In genomic region chr2:133192028-133192427, GRCh38 we compare ENCODE assay signal across 22 cellular contexts.
"Had no signal": no experiment of that assay in that cellular context is flagged by ENCODE, and none has a peak within 500 bp of the region (broad histone marks: within the 10 kb centered on the region; RNA-seq: fewer than 3 reads in every experiment).

No MANE protein-coding gene starts in this region.

- DNase-seq: activated CD4-positive, alpha-beta T cell treated with anti-CD3 and anti-CD28 coated beads, Interleukin-2, amount 10 ng/mL, durations not matched to agents 24 days and 14 days; activated CD8-positive, alpha-beta T cell treated with anti-CD3 and anti-CD28 coated beads for 36 hours; activated naive CD4-positive, alpha-beta T cell treated with Interleukin-2 at 50 U/mL for 16 hours; activated naive CD8-positive, alpha-beta T cell treated with anti-CD3 and anti-CD28 coated beads, Interleukin-2, amount 10 ng/mL, durations not matched to agents 7 days and 5 days; activated T-cell treated with anti-CD3 and anti-CD28 coated beads, Interleukin-2, amount 50 U/mL, for 1 hour; amygdala; body of pancreas; caudate nucleus; colonic mucosa; foreskin melanocyte; lower lobe of right lung; nucleus accumbens; right cardiac atrium; stimulated activated CD4-positive, alpha-beta T cell treated with anti-CD3 and anti-CD28 coated beads, Interleukin-2, amount 100 ng/mL, for 48 hours; T1000; uterus had no signal

- H3K27me3 Mint-ChIP-seq: activated CD4-positive, alpha-beta T cell treated with anti-CD3 and anti-CD28 coated beads, Interleukin-2, amount 10 ng/mL, durations not matched to agents 24 days and 14 days; activated CD8-positive, alpha-beta T cell treated with anti-CD3 and anti-CD28 coated beads for 36 hours; activated naive CD8-positive, alpha-beta T cell treated with anti-CD3 and anti-CD28 coated beads, Interleukin-2, amount 10 ng/mL, durations not matched to agents 7 days and 5 days; activated T-helper 17 cell treated with anti-CD3 and anti-CD28 coated beads, Interleukin-2, amount 50 U/mL, for 72 hours; natural killer cell treated with Interleukin-12 subunit alpha and Interleukin-12 subunit beta and Interleukin-15 and Interleukin-18, amount 100 ng/mL, for 72 hours; stimulated activated naive CD8-positive, alpha-beta T cell treated with anti-CD3 and anti-CD28 coated beads, Interleukin-15, Interleukin-2, amounts not matched to agents 100 ng/mL and 50 ng/mL, for 24 hours had no signal

- H3K36me3 Mint-ChIP-seq: activated naive CD8-positive, alpha-beta T cell treated with anti-CD3 and anti-CD28 coated beads, Interleukin-2, amount 10 ng/mL, durations not matched to agents 7 days and 5 days had no signal

- H3K4me1 ChIP-seq: body of pancreas, colonic mucosa, esophagus muscularis mucosa, lower lobe of right lung, prostate gland, tibial nerve, uterus had no signal

- H3K27ac Mint-ChIP-seq: activated CD4-positive, alpha-beta T cell treated with anti-CD3 and anti-CD28 coated beads, Interleukin-2, amount 10 ng/mL, durations not matched to agents 24 days and 14 days; activated CD8-positive, alpha-beta T cell treated with anti-CD3 and anti-CD28 coated beads for 36 hours; activated naive CD8-positive, alpha-beta T cell treated with anti-CD3 and anti-CD28 coated beads, Interleukin-2, amount 10 ng/mL, durations not matched to agents 7 days and 5 days; activated T-helper 17 cell treated with anti-CD3 and anti-CD28 coated beads, Interleukin-2, amount 50 U/mL, for 72 hours; natural killer cell treated with Interleukin-12 subunit alpha and Interleukin-12 subunit beta and Interleukin-15 and Interleukin-18, amount 100 ng/mL, for 72 hours; stimulated activated naive CD8-positive, alpha-beta T cell treated with anti-CD3 and anti-CD28 coated beads, Interleukin-15, Interleukin-2, amounts not matched to agents 100 ng/mL and 50 ng/mL, for 24 hours had no signal

- H3K4me3 ChIP-seq: body of pancreas, colonic mucosa, esophagus muscularis mucosa, lower lobe of right lung, prostate gland, tibial nerve, uterus had no signal

- H3K9me3 Mint-ChIP-seq: activated naive CD8-positive, alpha-beta T cell treated with anti-CD3 and anti-CD28 coated beads, Interleukin-2, amount 10 ng/mL, durations not matched to agents 7 days and 5 days had no signal

- H3K4me3 Mint-ChIP-seq: activated CD4-positive, alpha-beta T cell treated with anti-CD3 and anti-CD28 coated beads, Interleukin-2, amount 10 ng/mL, durations not matched to agents 24 days and 14 days; activated CD8-positive, alpha-beta T cell treated with anti-CD3 and anti-CD28 coated beads for 36 hours; activated naive CD8-positive, alpha-beta T cell treated with anti-CD3 and anti-CD28 coated beads, Interleukin-2, amount 10 ng/mL, durations not matched to agents 7 days and 5 days; activated T-helper 17 cell treated with anti-CD3 and anti-CD28 coated beads, Interleukin-2, amount 50 U/mL, for 72 hours; natural killer cell treated with Interleukin-12 subunit alpha and Interleukin-12 subunit beta and Interleukin-15 and Interleukin-18, amount 100 ng/mL, for 72 hours; stimulated activated naive CD8-positive, alpha-beta T cell treated with anti-CD3 and anti-CD28 coated beads, Interleukin-15, Interleukin-2, amounts not matched to agents 100 ng/mL and 50 ng/mL, for 24 hours had no signal

- H3K4me1 Mint-ChIP-seq: activated CD4-positive, alpha-beta T cell treated with anti-CD3 and anti-CD28 coated beads, Interleukin-2, amount 10 ng/mL, durations not matched to agents 24 days and 14 days; activated naive CD8-positive, alpha-beta T cell treated with anti-CD3 and anti-CD28 coated beads, Interleukin-2, amount 10 ng/mL, durations not matched to agents 7 days and 5 days; activated T-helper 17 cell treated with anti-CD3 and anti-CD28 coated beads, Interleukin-2, amount 50 U/mL, for 72 hours had no signal

- H3K27me3 ChIP-seq: body of pancreas, colonic mucosa, esophagus muscularis mucosa, tibial nerve, uterus had no signal

- H3K36me3 ChIP-seq: colonic mucosa, esophagus muscularis mucosa, lower lobe of right lung, prostate gland, tibial nerve, uterus had no signal

- H3K9me3 ChIP-seq: body of pancreas, colonic mucosa, lower lobe of right lung, prostate gland, uterus had no signal

- ATAC-seq: activated CD8-positive, alpha-beta T cell treated with anti-CD3 and anti-CD28 coated beads for 36 hours; activated T-helper 17 cell treated with anti-CD3 and anti-CD28 coated beads, Interleukin-2, amount 50 U/mL, for 72 hours; body of pancreas; lower lobe of right lung; natural killer cell treated with Interleukin-12 subunit alpha and Interleukin-12 subunit beta and Interleukin-15 and Interleukin-18, amount 100 ng/mL, for 72 hours; right cardiac atrium had no signal

- H3K27ac ChIP-seq: body of pancreas, colonic mucosa, esophagus muscularis mucosa, lower lobe of right lung, prostate gland, tibial nerve, uterus had no signal
